Comparison of ENCODE assay signal across 2 cellular contexts in the genomic region with DNA sequence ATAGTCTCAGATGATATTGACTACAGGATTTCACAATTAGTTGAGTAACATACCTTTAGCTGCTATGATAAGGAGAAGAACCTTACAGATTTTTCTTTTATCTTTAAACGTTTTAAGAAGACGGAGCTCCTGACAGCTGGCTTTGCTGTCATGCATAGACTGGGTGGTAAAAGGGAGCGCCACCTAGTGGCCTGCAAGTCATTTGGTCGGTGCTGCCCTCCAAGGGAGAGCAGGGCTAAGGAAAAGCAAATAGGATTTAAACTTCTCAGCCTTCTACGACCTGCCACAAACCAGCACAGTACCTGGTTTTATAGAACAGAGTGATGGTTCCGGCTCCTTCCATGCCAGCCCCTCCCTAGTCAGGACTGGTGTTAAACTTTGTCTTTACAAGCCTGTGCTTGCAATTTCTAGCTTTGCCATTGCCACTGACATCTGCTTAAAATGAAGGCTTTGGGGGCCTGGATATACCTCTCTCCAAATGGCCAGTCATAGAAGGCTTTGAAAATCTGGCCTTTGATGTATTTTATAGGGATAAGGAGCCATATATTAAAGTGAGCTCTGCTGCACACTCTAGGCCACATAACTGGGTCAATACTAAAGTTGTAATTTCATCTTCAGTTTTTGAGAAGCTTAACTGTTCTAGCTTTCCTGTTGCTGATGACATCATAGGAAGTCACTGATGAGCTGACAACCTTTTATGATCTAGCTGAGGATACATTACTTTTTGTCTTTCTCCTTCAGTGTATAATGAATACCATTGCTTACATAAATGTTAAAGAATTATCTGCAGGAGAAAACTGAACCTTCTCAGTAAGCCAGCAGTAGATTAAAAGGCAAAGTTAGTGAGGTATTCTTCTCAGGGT.
TF ChIP-seq lines count a peak whose summit lies in the region.

No MANE protein-coding gene starts in this region.

TF ChIP-seq in HCT116, 20 proteins besides CTCF, POLR2A, EP300 and RAD21 (continued from another document):
- TF ChIP-seq, protein P1, sequence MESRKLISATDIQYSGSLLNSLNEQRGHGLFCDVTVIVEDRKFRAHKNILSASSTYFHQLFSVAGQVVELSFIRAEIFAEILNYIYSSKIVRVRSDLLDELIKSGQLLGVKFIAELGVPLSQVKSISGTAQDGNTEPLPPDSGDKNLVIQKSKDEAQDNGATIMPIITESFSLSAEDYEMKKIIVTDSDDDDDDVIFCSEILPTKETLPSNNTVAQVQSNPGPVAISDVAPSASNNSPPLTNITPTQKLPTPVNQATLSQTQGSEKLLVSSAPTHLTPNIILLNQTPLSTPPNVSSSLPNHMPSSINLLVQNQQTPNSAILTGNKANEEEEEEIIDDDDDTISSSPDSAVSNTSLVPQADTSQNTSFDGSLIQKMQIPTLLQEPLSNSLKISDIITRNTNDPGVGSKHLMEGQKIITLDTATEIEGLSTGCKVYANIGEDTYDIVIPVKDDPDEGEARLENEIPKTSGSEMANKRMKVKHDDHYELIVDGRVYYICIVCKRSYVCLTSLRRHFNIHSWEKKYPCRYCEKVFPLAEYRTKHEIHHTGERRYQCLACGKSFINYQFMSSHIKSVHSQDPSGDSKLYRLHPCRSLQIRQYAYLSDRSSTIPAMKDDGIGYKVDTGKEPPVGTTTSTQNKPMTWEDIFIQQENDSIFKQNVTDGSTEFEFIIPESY (IDR thresholded peaks at IDR 0.05; ENCODE audit: extremely low read depth, insufficient replicate concordance, low read length): no peak
- TF ChIP-seq TCF7L2 (IDR thresholded peaks at IDR 0.05; ENCODE audit: borderline replicate concordance, extremely low read depth, insufficient read depth, insufficient read length) (no peak), ELF1 (IDR thresholded peaks at IDR 0.05; ENCODE audit: borderline replicate concordance, low read depth) (no peak), SRF (IDR thresholded peaks at IDR 0.05; ENCODE audit: low read depth) (no peak)
- TF ChIP-seq, protein P2, sequence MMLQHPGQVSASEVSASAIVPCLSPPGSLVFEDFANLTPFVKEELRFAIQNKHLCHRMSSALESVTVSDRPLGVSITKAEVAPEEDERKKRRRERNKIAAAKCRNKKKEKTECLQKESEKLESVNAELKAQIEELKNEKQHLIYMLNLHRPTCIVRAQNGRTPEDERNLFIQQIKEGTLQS (IDR thresholded peaks at IDR 0.05): no peak

TF ChIP-seq in SK-N-SH, 30 proteins besides CTCF, POLR2A, EP300 and RAD21 (continued from another document):
- TF ChIP-seq, protein P3, sequence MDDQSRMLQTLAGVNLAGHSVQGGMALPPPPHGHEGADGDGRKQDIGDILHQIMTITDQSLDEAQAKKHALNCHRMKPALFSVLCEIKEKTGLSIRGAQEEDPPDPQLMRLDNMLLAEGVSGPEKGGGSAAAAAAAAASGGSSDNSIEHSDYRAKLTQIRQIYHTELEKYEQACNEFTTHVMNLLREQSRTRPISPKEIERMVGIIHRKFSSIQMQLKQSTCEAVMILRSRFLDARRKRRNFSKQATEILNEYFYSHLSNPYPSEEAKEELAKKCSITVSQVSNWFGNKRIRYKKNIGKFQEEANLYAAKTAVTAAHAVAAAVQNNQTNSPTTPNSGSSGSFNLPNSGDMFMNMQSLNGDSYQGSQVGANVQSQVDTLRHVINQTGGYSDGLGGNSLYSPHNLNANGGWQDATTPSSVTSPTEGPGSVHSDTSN (IDR thresholded peaks at IDR 0.05): 0 out of 2 replicates have a peak, but pooled peaks have one; percentile 7
